Comparison of ENCODE assay signal across 8 cellular contexts in the genomic region with DNA sequence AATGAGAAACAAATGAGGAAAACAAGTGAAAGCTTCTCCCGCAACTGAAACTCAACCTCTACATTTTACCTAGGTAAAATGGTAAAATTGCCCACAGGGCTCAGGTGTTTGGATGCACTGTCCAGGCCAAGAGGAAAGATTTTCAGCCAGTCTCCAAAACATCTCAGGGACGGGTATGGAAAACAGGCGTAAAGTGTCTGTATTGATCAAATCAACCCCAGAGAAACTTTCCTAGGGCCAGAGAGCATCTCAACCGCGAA. TPM values are rescaled to one million over a fixed set of nuclear protein-coding genes. Genes with fewer than 3 reads are reported as not detected.
DNase-seq lines count a peak whose midpoint lies in the region; ATAC-seq and TF ChIP-seq lines count a peak whose summit lies in the region.

No MANE protein-coding gene starts in this region.

- no peak for TF ChIP-seq CTCF in fibroblast of the aortic adventitia (IDR thresholded peaks at IDR 0.05; ENCODE audit: insufficient read depth, low read length)

- H3K4me3 ChIP-seq in SK-N-MC = peak overlapping the region; percentile 77
- H3K4me3 ChIP-seq in fibroblast of the aortic adventitia (ENCODE audit: low read depth, low read length) = peak overlapping the region; percentile 48
- peak overlapping the region; percentile 66 to 97 (median 77) for H3K4me3 ChIP-seq in skin epidermis

- H3K9ac ChIP-seq in SK-N-MC (ENCODE audit: insufficient read length) = peak overlapping the region; percentile 65

- H3K27ac ChIP-seq in SK-N-MC (peak overlapping the region; percentile 10; the same call in 1 of the 2 replicates), skin epidermis (peak overlapping the region in 19 of 21 experiments; percentile 67 to 99 (median 93))

- H3K9me3 ChIP-seq in SK-N-MC (ENCODE audit: low read depth, low read length) = no peaks in the 10 kb centered on the region

- H3K36me3 ChIP-seq in SK-N-MC (ENCODE audit: insufficient read depth, low read length) = peaks cover 22% of the 10 kb centered on the region

- ATAC-seq in GM19455 (IDR thresholded peaks at IDR 0.05; ENCODE audit: unreplicated experiment) (peak; percentile 19), GM21723 (IDR thresholded peaks at IDR 0.05; ENCODE audit: unreplicated experiment) (no peak), GM18909 (IDR thresholded peaks at IDR 0.05; ENCODE audit: poor library complexity, unreplicated experiment) (no peak), HG03280 (IDR thresholded peaks at IDR 0.05; ENCODE audit: unreplicated experiment) (no peak)

- DNase-seq in SK-N-MC (ENCODE audit: low read depth, low spot score) (no peak), fibroblast of the aortic adventitia (ENCODE audit: low read depth) (no peak), NCI-H146 (lab: John Stamatoyannopoulos, UW) (no peak)

RNA-seq across cellular contexts. Expression of gene HAT1, which starts 0.4 kb away (rescaled TPM):
- total RNA-seq in fibroblast of the aortic adventitia (ENCODE audit: low replicate concordance) = 42.0 and 81.4 TPM in 2 replicates

RNA-seq across cellular contexts. Expression of gene SLC25A12, which starts 27.9 kb away (rescaled TPM):
- 17.1 and 23.0 TPM in 2 replicates for total RNA-seq in fibroblast of the aortic adventitia (ENCODE audit: low replicate concordance)
